ENCODE assay signal across 7 cellular contexts in genomic region chr11:102293873-102294601, GRCh38. TPM values are rescaled to one million over a fixed set of nuclear protein-coding genes. Genes with fewer than 3 reads are reported as not detected.
DNase-seq lines count a peak whose midpoint lies in the region; ATAC-seq and TF ChIP-seq lines count a peak whose summit lies in the region.

No MANE protein-coding gene starts in this region.

- POLR2A ChIA-PET in naive thymus-derived CD4-positive, alpha-beta T cell (lab: Charles Lee): interaction anchor here (0.6 to 9.5 kb wide), 20 partner anchors 9 to 159 kb away, joined by 3 to 158 read pairs (median 4); partner anchors contain the start of genes BIRC3 and TMEM123

- no peak overlapping the region for H2BK120ac ChIP-seq in neuronal stem cell (ENCODE audit: low read depth, low read length)

- no peak overlapping the region for H3K4me2 ChIP-seq in neuronal stem cell (ENCODE audit: insufficient read depth, low read length, poor library complexity, severe bottlenecking)

- no peak overlapping the region for H3K14ac ChIP-seq in neuronal stem cell (ENCODE audit: low read length)

- H3K27ac ChIP-seq in RWPE2 (ENCODE audit: poor library complexity, severe bottlenecking): no peak overlapping the region
- no peak overlapping the region for H3K27ac ChIP-seq in duodenal mucosa (ENCODE audit: low read depth, low read length)
- H3K27ac ChIP-seq in naive thymus-derived CD4-positive, alpha-beta T cell (ENCODE audit: low read depth, low read length): peak overlapping the region; percentile 49
- H3K27ac ChIP-seq in neuronal stem cell (replicated peaks; ENCODE audit: low read length): no peak overlapping the region

- H3K4me3 ChIP-seq in RWPE2 (ENCODE audit: severe bottlenecking) (no peak overlapping the region), duodenal mucosa (ENCODE audit: low read depth in 1 of 2, low read length in 2 of 2) (peak overlapping the region; percentile 41 to 50), neuronal stem cell (ENCODE audit: low read length in 2 of 2) (no peak overlapping the region)
- H3K4me3 ChIP-seq in naive thymus-derived CD4-positive, alpha-beta T cell (ENCODE audit: low read length): peak overlapping the region; percentile 49

- peaks cover 0 to 17% (median 0%) of the 10 kb centered on the region in 11 donors for H3K9me3 Mint-ChIP-seq in naive thymus-derived CD4-positive, alpha-beta T cell

- H3K9ac ChIP-seq in duodenal mucosa (ENCODE audit: low read depth in 1 of 2, low read length in 2 of 2) (peak overlapping the region in 1 of 2 donors; percentile 39), neuronal stem cell (ENCODE audit: low read depth, low read length, poor library complexity) (no peak overlapping the region)

- H2AK5ac ChIP-seq in neuronal stem cell (ENCODE audit: low read depth, low read length): no peak overlapping the region

- H3K36me3 Mint-ChIP-seq in naive thymus-derived CD4-positive, alpha-beta T cell: peaks cover 0 to 21% (median 0%) of the 10 kb centered on the region in 5 donors

- H2BK15ac ChIP-seq in neuronal stem cell (ENCODE audit: low read length): no peak overlapping the region

- no peak overlapping the region for H2BK5ac ChIP-seq in neuronal stem cell (ENCODE audit: low read length)

- H3K36me3 ChIP-seq in RWPE2 (ENCODE audit: low read depth) (no peaks in the 10 kb centered on the region), duodenal mucosa (ENCODE audit: control insufficient read depth in 1 of 2, insufficient read depth in 2 of 2, low read length in 2 of 2) (no peaks in the 10 kb centered on the region), neuronal stem cell (replicated peaks in 1 of 2; ENCODE audit: control insufficient read depth in 2 of 2, insufficient read depth in 2 of 2, low read length in 2 of 2) (no peaks in the 10 kb centered on the region)
- no peaks in the 10 kb centered on the region for H3K36me3 ChIP-seq in naive thymus-derived CD4-positive, alpha-beta T cell (ENCODE audit: control insufficient read depth in 2 of 3, insufficient read depth in 3 of 3, low read length in 3 of 3)

- H3K4ac ChIP-seq in neuronal stem cell (ENCODE audit: low read length): no peak overlapping the region

- intact Hi-C loops in naive thymus-derived CD4-positive, alpha-beta T cell (cut with micrococcal nuclease): loop anchor here (1.0 kb wide), 5 partner anchors 8 to 53 kb away; partner anchors contain the start of genes BIRC2 (in 2 of the 2) and BIRC3 (in 2 of the 2)

- H3K9me3 ChIP-seq in RWPE2 (ENCODE audit: severe bottlenecking) (no peaks in the 10 kb centered on the region), duodenal mucosa (ENCODE audit: control insufficient read depth in 1 of 2, low read length in 2 of 2) (no peaks in the 10 kb centered on the region), neuronal stem cell (replicated peaks in 1 of 2; ENCODE audit: control insufficient read depth in 2 of 2, insufficient read depth in 1 of 2, low read depth in 1 of 2, low read length in 2 of 2) (no peaks in the 10 kb centered on the region)
- H3K9me3 ChIP-seq in naive thymus-derived CD4-positive, alpha-beta T cell (ENCODE audit: control insufficient read depth in 2 of 3, low read length in 3 of 3): no peaks in the 10 kb centered on the region

- peaks cover 10 to 44% (median 40%) of the 10 kb centered on the region in 7 donors for H3K4me1 Mint-ChIP-seq in naive thymus-derived CD4-positive, alpha-beta T cell

- no peak overlapping the region for H3K23ac ChIP-seq in neuronal stem cell (ENCODE audit: low read depth, low read length, poor library complexity)

- peak overlapping the region; percentile 62 to 97 (median 82) for H3K4me3 Mint-ChIP-seq in naive thymus-derived CD4-positive, alpha-beta T cell

- H3K4me1 ChIP-seq in RWPE2 (ENCODE audit: insufficient read depth, poor library complexity, severe bottlenecking) (peaks cover 17% of the 10 kb centered on the region), duodenal mucosa (ENCODE audit: control insufficient read depth in 1 of 2, insufficient read depth in 2 of 2, low read length in 2 of 2) (peaks cover 0 to 3% of the 10 kb centered on the region in 2 donors), neuronal stem cell (ENCODE audit: control insufficient read depth in 2 of 2, insufficient read depth in 1 of 2, low read depth in 1 of 2, low read length in 2 of 2) (no peaks in the 10 kb centered on the region)
- H3K4me1 ChIP-seq in naive thymus-derived CD4-positive, alpha-beta T cell (ENCODE audit: control insufficient read depth in 2 of 2, insufficient read depth in 2 of 2, low read length in 2 of 2): peaks cover 7 to 9% of the 10 kb centered on the region in 2 donors

- no peaks in the 10 kb centered on the region for H3K27me3 Mint-ChIP-seq in naive thymus-derived CD4-positive, alpha-beta T cell

- peak; percentile 94 for ATAC-seq in GM19463 (IDR thresholded peaks at IDR 0.05; ENCODE audit: unreplicated experiment)
- peak; percentile 93 for ATAC-seq in HG03432 (IDR thresholded peaks at IDR 0.05; ENCODE audit: unreplicated experiment)
- peak; percentile 67; the same call in 2 of the 3 replicates for ATAC-seq in RWPE2 (ENCODE audit: low read depth)
- ATAC-seq in naive thymus-derived CD4-positive, alpha-beta T cell: peak; percentile 98

- H4K91ac ChIP-seq in neuronal stem cell (ENCODE audit: low read depth, low read length, poor library complexity): no peak overlapping the region

- H3K79me1 ChIP-seq in neuronal stem cell (ENCODE audit: low read depth, low read length): no peaks in the 10 kb centered on the region

- H4K8ac ChIP-seq in neuronal stem cell (ENCODE audit: low read depth, low read length): no peak overlapping the region

- H3K18ac ChIP-seq in neuronal stem cell (ENCODE audit: low read length): no peak overlapping the region

- no peaks in the 10 kb centered on the region for H3K27me3 ChIP-seq in RWPE2 (ENCODE audit: insufficient read depth, poor library complexity, severe bottlenecking)
- H3K27me3 ChIP-seq in duodenal mucosa (ENCODE audit: control insufficient read depth in 1 of 2, insufficient read depth in 2 of 2, low read length in 2 of 2): no peaks in the 10 kb centered on the region
- no peaks in the 10 kb centered on the region for H3K27me3 ChIP-seq in naive thymus-derived CD4-positive, alpha-beta T cell (ENCODE audit: control insufficient read depth in 2 of 2, insufficient read depth in 2 of 2, low read length in 2 of 2)
- H3K27me3 ChIP-seq in neuronal stem cell (ENCODE audit: control insufficient read depth in 3 of 3, insufficient read depth in 3 of 3, low read depth in 1 of 3, low read length in 3 of 3): peaks cover 0 to 7% (median 0%) of the 10 kb centered on the region in 3 experiments

- DNase-seq in GM03348 (ENCODE audit: low spot score): peak; percentile 70
- DNase-seq in RWPE2 (ENCODE audit: low spot score): no peak
- peak in 7 of 9 donors; percentile 50 to 75 (median 66) for DNase-seq in naive thymus-derived CD4-positive, alpha-beta T cell
- DNase-seq in neuronal stem cell (ENCODE audit: low spot score): no peak

- no CpG with 5 or more reads among the region's 6 CpGs for WGBS in neuronal stem cell (ENCODE audit: extremely low coverage in 2 of 2, insufficient read length in 2 of 2, insufficient replicate concordance in 1 of 2), 2 donors

- TF ChIP-seq CTCF in RWPE2 (IDR thresholded peaks at IDR 0.05; ENCODE audit: poor library complexity, severe bottlenecking): peak; percentile 92

- peak overlapping the region; percentile 77 to 95 (median 91) for H3K27ac Mint-ChIP-seq in naive thymus-derived CD4-positive, alpha-beta T cell

- H2AFZ ChIP-seq in neuronal stem cell (ENCODE audit: low read length): no peak overlapping the region

- CTCF ChIA-PET in naive thymus-derived CD4-positive, alpha-beta T cell (lab: Charles Lee): interaction anchor here (1.1 to 14.9 kb wide), 13 partner anchors 8 to 372 kb away, joined by 3 to 354 read pairs (median 9); partner anchors contain the start of gene BIRC3

- H2BK12ac ChIP-seq in neuronal stem cell (ENCODE audit: low read length): no peak overlapping the region

RNA-seq across cellular contexts. Expression of gene BIRC3, which starts 23.2 kb away (rescaled TPM):
- 100 to 1,000 TPM in 3 of 5 experiments, 10 to 100 TPM in 2; 62.3 to 160 (median 128) TPM for total RNA-seq in naive thymus-derived CD4-positive, alpha-beta T cell
- polyA plus RNA-seq in naive thymus-derived CD4-positive, alpha-beta T cell: 10 to 100 TPM; 18.8 to 47.7 TPM
- 0.06 TPM for polyA plus RNA-seq in neuronal stem cell (2013, experiment 1 of 2)
- 0.18 TPM for polyA plus RNA-seq in neuronal stem cell (2013, experiment 2 of 2)

RNA-seq across cellular contexts. Expression of gene BIRC2, which starts 53.0 kb away (rescaled TPM):
- 100 to 1,000 TPM in 1 of 5 experiments, 10 to 100 TPM in 4; 37.5 to 103 (median 72.0) TPM for total RNA-seq in naive thymus-derived CD4-positive, alpha-beta T cell
- polyA plus RNA-seq in naive thymus-derived CD4-positive, alpha-beta T cell: 10 to 100 TPM; 35.2 to 42.8 TPM
- 35.9 TPM for polyA plus RNA-seq in neuronal stem cell (2013, experiment 1 of 2)
- polyA plus RNA-seq in neuronal stem cell (2013, experiment 2 of 2): 37.3 TPM

Comparison
In these comparisons a context has a peak if more than half of its experiments do, and no peak if none do; other contexts are left out.
1. DNase-seq: peak in GM03348 (single experiment) and naive thymus-derived CD4-positive, alpha-beta T cell (7 of 9); none in RWPE2 (single experiment) and neuronal stem cell (single experiment).
2. H3K4me3 ChIP-seq: peak in duodenal mucosa (2 of 2) and naive thymus-derived CD4-positive, alpha-beta T cell (single experiment); none in RWPE2 (single experiment) and neuronal stem cell (0 of 2).
3. Peak in every context shown above with its lines, with median percentiles within 50 percentile points of each other: ATAC-seq.